7 cellular contexts compared by ENCODE assay signal in the genomic region with DNA sequence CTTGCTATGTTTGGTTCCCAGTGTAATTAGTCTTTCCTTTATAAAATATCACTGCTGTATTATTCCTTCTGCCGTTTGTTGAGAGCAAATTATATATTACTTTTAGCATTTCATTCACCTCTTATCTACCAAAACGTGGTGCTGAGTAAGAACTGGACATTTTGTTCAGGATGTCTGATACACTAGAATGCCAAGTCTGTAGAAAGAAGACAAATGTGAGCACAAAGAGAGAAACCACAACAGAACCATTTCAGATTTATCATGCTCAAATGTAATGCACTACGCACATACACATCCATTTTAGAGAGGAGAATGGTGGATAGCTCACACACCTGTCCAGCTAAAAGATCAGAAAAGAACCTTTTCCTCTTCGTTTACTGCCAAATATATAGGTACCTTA.
"Had no signal": no experiment of that assay in that cellular context is flagged by ENCODE, and none has a peak within 500 bp of the region (broad histone marks: within the 10 kb centered on the region; RNA-seq: fewer than 3 reads in every experiment).

No MANE protein-coding gene starts in this region.

- ATAC-seq: HCT116 had no signal

- H3K9me3 ChIP-seq: HAP-1 had no signal

- H3K4me1 Mint-ChIP-seq: IgD-negative memory B cell had no signal

- H3K9me3 Mint-ChIP-seq: HFFc6 had no signal

- DNase-seq: GOT3, H7, HFFc6 had no signal

- H3K36me3 ChIP-seq: HAP-1 had no signal

- H3K27ac Mint-ChIP-seq: HFFc6, IgD-negative memory B cell had no signal

- H3K36me3 Mint-ChIP-seq: IgD-negative memory B cell had no signal

- H3K4me3 ChIP-seq: HAP-1 had no signal

- H3K4me3 Mint-ChIP-seq: HFFc6, IgD-negative memory B cell had no signal

- H3K27ac ChIP-seq: HL-60 had no signal
